Comparison of ENCODE assay signal across 1 cellular context in the genomic region with DNA sequence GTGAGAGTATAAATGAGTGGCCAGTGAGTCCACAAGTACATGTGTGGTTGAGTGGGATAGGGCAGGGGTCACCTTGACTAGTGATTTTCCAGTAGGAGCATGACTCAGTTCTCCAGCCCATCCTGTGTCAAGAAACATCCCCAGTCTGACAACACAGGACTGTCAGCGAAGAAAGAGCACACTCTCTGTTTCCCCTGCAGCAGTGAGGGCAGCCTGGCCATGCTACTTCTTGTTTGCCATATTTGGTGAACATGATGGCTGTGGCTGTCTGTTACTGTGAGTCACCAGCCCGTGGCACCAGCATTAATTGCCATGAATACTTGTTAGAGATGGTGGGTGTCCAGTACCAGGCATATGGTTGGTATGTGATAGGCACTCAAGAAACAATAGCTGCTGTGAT.
TF ChIP-seq lines count a peak whose summit lies in the region.

No MANE protein-coding gene starts in this region.

TF ChIP-seq in HepG2, 621 proteins besides CTCF, POLR2A, EP300 and RAD21:
- TF ChIP-seq XRCC5 (optimal IDR thresholded peaks at IDR 0.05; ENCODE audit: low read length) (peak; percentile 33), ASH2L (IDR thresholded peaks at IDR 0.05; ENCODE audit: insufficient read length, low read depth, low read length) (no peak), CREB1 (IDR thresholded peaks at IDR 0.05) (peak; percentile 45; the same call in 1 of the 2 replicates), CREB1 (CRISPR knock-in tag; IDR thresholded peaks at IDR 0.05) (no peak), SRF (IDR thresholded peaks at IDR 0.05; ENCODE audit: low read depth, low read length) (peak; percentile 67; the same call in 1 of the 2 replicates)
TF ChIP-seq in HepG2: peak in this region for 3.
